ENCODE assay signal across 8 cellular contexts in genomic region chr5:13385066-13385465, GRCh38.
"Had no signal": no experiment of that assay in that cellular context is flagged by ENCODE, and none has a peak within 500 bp of the region (broad histone marks: within the 10 kb centered on the region; RNA-seq: fewer than 3 reads in every experiment).

No MANE protein-coding gene starts in this region.

- H3K9ac ChIP-seq: KMS-11 had no signal

- ATAC-seq: HepG2, K562 had no signal

- H3K36me3 Mint-ChIP-seq: IgD-negative memory B cell had no signal

- H3K4me3 ChIP-seq: K562 had no signal

- H3K4me3 Mint-ChIP-seq: IgD-negative memory B cell had no signal

- H3K4me1 Mint-ChIP-seq: IgD-negative memory B cell had no signal

- DNase-seq: IMR-90, KBM-7, KG1 had no signal

- H3K27me3 Mint-ChIP-seq: IgD-negative memory B cell had no signal

- H3K4me2 ChIP-seq: KMS-11 had no signal

- H3K27ac ChIP-seq: HL-60, KMS-11 had no signal

- H3K27ac Mint-ChIP-seq: IgD-negative memory B cell had no signal
